In genomic region chr14:91858536-91859275, GRCh38 we compare ENCODE assay signal across 9 cellular contexts. TPM values are rescaled to one million over a fixed set of nuclear protein-coding genes. Genes with fewer than 3 reads are reported as not detected.
A peak's percentile ranks its signal among the peaks of the same experiment; 100 is the strongest.
DNase-seq lines count a peak whose midpoint lies in the region; ATAC-seq, FAIRE-seq and TF ChIP-seq lines count a peak whose summit lies in the region.
"Had no signal": no experiment of that assay in that cellular context is flagged by ENCODE, and none has a peak within 500 bp of the region (broad histone marks: within the 10 kb centered on the region; RNA-seq: fewer than 3 reads in every experiment).

No MANE protein-coding gene starts in this region.

- H3K9me3 ChIP-seq in IMR-90 (ENCODE audit: control insufficient read depth, insufficient read depth, low read length) (no peaks in the 10 kb centered on the region), K562 (replicated peaks; ENCODE audit: control insufficient read depth, insufficient read depth, low read depth, low read length) (no peaks in the 10 kb centered on the region)

- no peak overlapping the region for H4K91ac ChIP-seq in IMR-90 (ENCODE audit: insufficient read depth, low read depth, low read length)

- H3K4me1 ChIP-seq in IMR-90 (ENCODE audit: control insufficient read depth, insufficient read depth, low read length) = 0 out of 2 replicates have a peak, but pooled peaks cover 5% of the 10 kb centered on the region
- H3K4me1 ChIP-seq in K562 (replicated peaks in 1 of 2; ENCODE audit: control insufficient read depth in 2 of 2, insufficient read depth in 2 of 2, low read length in 2 of 2) = peaks cover 0 to 2% of the 10 kb centered on the region in 2 experiments; a peak in 2 of 5 replicates

- H4K5ac ChIP-seq in IMR-90 (ENCODE audit: low read depth, low read length) = no peak overlapping the region

- H3K36me3 ChIP-seq in IMR-90 (ENCODE audit: control insufficient read depth, insufficient read depth, low read length) (no peaks in the 10 kb centered on the region), K562 (ENCODE audit: control insufficient read depth, insufficient read depth, low read length) (no peaks in the 10 kb centered on the region)

- no TSS peak for BruUV-seq in IMR-90 (replicated peaks; lab: Mats Ljungman, UMichigan)
- no TSS peak for BruUV-seq in K562 (replicated peaks; lab: Mats Ljungman, UMichigan)

- H2AK5ac ChIP-seq in IMR-90 (ENCODE audit: low read depth, low read length) = no peak overlapping the region

- H3K4me3 ChIP-seq in IMR-90 (ENCODE audit: insufficient read depth, low read depth, low read length) (no peak overlapping the region), K562 (no peak overlapping the region)

- H4K20me1 ChIP-seq in IMR-90 (ENCODE audit: insufficient read depth, low read length) (no peaks in the 10 kb centered on the region; the same call in 1 of the 2 replicates), K562 (replicated peaks; ENCODE audit: control insufficient read depth, insufficient read depth, low read length) (no peaks in the 10 kb centered on the region)

- 0 out of 4 replicates have a peak overlapping the region, but pooled peaks of 1 of the 2 experiments have one; percentile 4 for H4K8ac ChIP-seq in IMR-90 (ENCODE audit: low read depth in 2 of 2, low read length in 2 of 2)

- intact Hi-C loops in IMR-90 (cut with micrococcal nuclease) = no loop called here
- intact Hi-C loops in K562 (cut with micrococcal nuclease) = loop anchor here (2.0 kb wide), 1 partner anchor 208 kb away; no protein-coding TSS in a partner anchor
- intact Hi-C loops in sciatic nerve (cut with DNase I) = no loop called here

- dilution Hi-C loops in IMR-90 (cut with HindIII; ENCODE audit: low sequenced_read_pairs, unreplicated experiment) = no loop called here

- TF ChIP-seq RAD21 in IMR-90 (IDR thresholded peaks at IDR 0.05; ENCODE audit: low read length) (no peak; the same call in 1 of the 2 replicates), K562 (CRISPR knock-in tag; conservative IDR thresholded peaks at IDR 0.05 in 1 of 2, IDR thresholded peaks at IDR 0.05 in 1 of 2) (peak; percentile 63 to 80)

- POLR2A ChIA-PET in IMR-90 (lab: Charles Lee; ENCODE audit: unreplicated experiment) (no interaction called here), K562 (lab: Yijun Ruan, JAX) (no interaction called here), HEK293T (lab: Yijun Ruan, JAX) (interaction anchor here (0.8 kb wide), 1 partner anchor 13 kb away, joined by 3 read pairs; no protein-coding TSS in a partner anchor)

- H2BK120ac ChIP-seq in IMR-90 (ENCODE audit: low read depth, low read length) = no peak overlapping the region

- H3K9ac ChIP-seq in IMR-90 (ENCODE audit: low read depth, low read length) = no peak overlapping the region
- H3K9ac ChIP-seq in K562 (ENCODE audit: insufficient read depth in 1 of 2, low read depth in 2 of 2, low read length in 2 of 2) = no peak overlapping the region

- H2BK15ac ChIP-seq in IMR-90 (ENCODE audit: low read depth, low read length) = no peak overlapping the region

- H3K14ac ChIP-seq in IMR-90 (replicated peaks; ENCODE audit: low read depth, low read length) = no peak overlapping the region

- no peak overlapping the region for H2BK5ac ChIP-seq in IMR-90 (ENCODE audit: low read depth, low read length, poor library complexity, severe bottlenecking)

- H3K18ac ChIP-seq in IMR-90 (ENCODE audit: low read depth, low read length) = no peak overlapping the region

- FAIRE-seq in K562 (lab: Jason Lieb, UNC) = peak; percentile 84
- FAIRE-seq: keratinocyte had no signal

- TF ChIP-seq EP300 in K562 (IDR thresholded peaks at IDR 0.05; ENCODE audit: low read length) = no peak

- H3K4ac ChIP-seq in IMR-90 (ENCODE audit: low read depth, low read length) = no peak overlapping the region

- H3K79me1 ChIP-seq in IMR-90 (ENCODE audit: low read depth in 1 of 2, low read length in 2 of 2) = no peaks in the 10 kb centered on the region

- ATAC-seq in GM19467 (IDR thresholded peaks at IDR 0.05; ENCODE audit: unreplicated experiment) (peak; percentile 58), IMR-90 (ENCODE audit: low read depth) (peak; percentile 81), K562 (peak; percentile 90), sciatic nerve (peak; percentile 79)

- no peak overlapping the region for H2BK20ac ChIP-seq in IMR-90 (ENCODE audit: low read depth, low read length)

- CTCF ChIA-PET in IMR-90 (lab: Yijun Ruan, JAX) = interaction anchor here (0.9 kb wide), 1 partner anchor 10 kb away, joined by 3 read pairs; no protein-coding TSS in a partner anchor
- CTCF ChIA-PET in K562 (lab: Yijun Ruan, JAX; ENCODE audit: low intra/inter-chr PET ratio) = interaction anchor here (0.6 kb wide), 1 partner anchor 181 kb away, joined by 3 read pairs; no protein-coding TSS in a partner anchor
- CTCF ChIA-PET in HEK293T (lab: Yijun Ruan, JAX) = interaction anchor here (0.6 to 1.1 kb wide), 4 partner anchors 8 to 111 kb away, joined by 3 to 4 read pairs (median 4); partner anchors contain the start of gene TC2N

- H3K56ac ChIP-seq in IMR-90 (ENCODE audit: extremely low read depth, insufficient read depth, low read length) = no peak overlapping the region

- TF ChIP-seq CTCF in IMR-90 (conservative IDR thresholded peaks at IDR 0.05; ENCODE audit: low read depth, low read length) (0 out of 2 replicates have a peak, but pooled peaks have one; percentile 12), K562 (IDR thresholded peaks at IDR 0.05 in 2 of 3, conservative IDR thresholded peaks at IDR 0.05 in 1 of 3; ENCODE audit: insufficient read depth in 2 of 3, low read depth in 1 of 3, low read length in 3 of 3) (peak; percentile 47 to 64 (median 51); a peak in 5 of 6 replicates)

- H3K27ac ChIP-seq in IMR-90 (ENCODE audit: insufficient read depth, low read length) = no peak overlapping the region
- H3K27ac ChIP-seq in K562 (ENCODE audit: extremely low read depth, low read depth, low read length) = no peak overlapping the region

- H3K4me2 ChIP-seq in IMR-90 (ENCODE audit: low read depth, low read length) (peak overlapping the region; percentile 19), K562 (ENCODE audit: insufficient read depth, low read length) (no peak overlapping the region)

- H3K79me2 ChIP-seq in K562 (ENCODE audit: control insufficient read depth, insufficient read depth, low read length) = no peaks in the 10 kb centered on the region

- H3K9me1 ChIP-seq in IMR-90 (ENCODE audit: insufficient read depth, low read length) (0 out of 2 replicates have a peak, but pooled peaks cover 2% of the 10 kb centered on the region), K562 (ENCODE audit: control insufficient read depth, insufficient read depth, low read length) (no peaks in the 10 kb centered on the region)

- 0% methylated on average over 1 of the region's 8 CpGs; no CpG with 5 or more reads in 1 of the 2 experiments for WGBS in IMR-90 (ENCODE audit: extremely low coverage in 2 of 2, insufficient read length in 1 of 2), 2 experiments
- 1% methylated on average over 7 of the region's 8 CpGs for WGBS in K562 (ENCODE audit: insufficient coverage, low coverage, missing lambda C conversion rate)

- H3K23ac ChIP-seq in IMR-90 (ENCODE audit: low read depth, low read length) = no peak overlapping the region

- in situ Hi-C loops in IMR-90 (cut with MboI; ENCODE audit: low sequenced_read_pairs) (no loop called here), K562 (cut with MboI) (no loop called here)

- H3K27me3 ChIP-seq in IMR-90 (ENCODE audit: control insufficient read depth, insufficient read depth, low read length) (no peaks in the 10 kb centered on the region), K562 (ENCODE audit: control insufficient read depth in 2 of 2, insufficient read depth in 2 of 2, low read length in 2 of 2) (no peaks in the 10 kb centered on the region)

- peak; percentile 52 for DNase-seq in DMS53 treated with DMSO at 0.1 percent for 48 hours (lab: John Stamatoyannopoulos, UW; ENCODE audit: unreplicated experiment)
- DNase-seq in IMR-90 = peak; percentile 66
- peak; percentile 18 to 56 (median 32) for DNase-seq in K562 (ENCODE audit: extremely low read depth in 1 of 4, low spot score in 3 of 4)
- no peak for DNase-seq in sciatic nerve (ENCODE audit: low spot score)
- DNase-seq in HEK293T (ENCODE audit: extremely low spot score) = no peak
- no peak for DNase-seq in stimulated activated CD4-positive, alpha-beta T cell treated with anti-CD3 and anti-CD28 coated beads, Interleukin-2, amount 100 ng/mL, for 48 hours
- DNase-seq in globus pallidus (ENCODE audit: low spot score) = no peak

- no peak for TF ChIP-seq POLR2A in IMR-90 (IDR thresholded peaks at IDR 0.05; ENCODE audit: low read depth, low read length)
- TF ChIP-seq POLR2A in K562 (conservative IDR thresholded peaks at IDR 0.05) = no peak

- H2AFZ ChIP-seq in IMR-90 (replicated peaks; ENCODE audit: low read length, poor library complexity) = no peak overlapping the region
- peak overlapping the region; percentile 65; the same call in 1 of the 2 replicates for H2AFZ ChIP-seq in K562 (ENCODE audit: low read depth, low read length)

- no peak overlapping the region for H2AK9ac ChIP-seq in IMR-90 (replicated peaks; ENCODE audit: low read depth, low read length, poor library complexity)

TF ChIP-seq in IMR-90, 13 proteins besides CTCF, POLR2A, EP300 and RAD21 (continues in another document):
- TF ChIP-seq CHD1 (IDR thresholded peaks at IDR 0.05; ENCODE audit: low read depth, low read length) = no peak

TF ChIP-seq in HEK293T, 16 proteins besides CTCF, POLR2A, EP300 and RAD21 (continues in another document):
- no peak for TF ChIP-seq FOXK2 (IDR thresholded peaks at IDR 0.05)

RNA-seq across cellular contexts. Expression of gene TC2N, which starts 8.6 kb away (rescaled TPM):
- under 0.01 and 0.18 TPM in 2 replicates for total RNA-seq in IMR-90 (2012; rRNA removed)
- polyA plus RNA-seq in IMR-90 (2012; rRNA removed) = 0.03 and 0.04 TPM in 2 replicates
- not detected in 2 replicates for polyA plus RNA-seq in IMR-90 (2012; cell fraction: cytosol; rRNA removed)
- 0.08 TPM in 1 of 2 replicates, not detected in the other for polyA plus RNA-seq in IMR-90 (2012; cell fraction: nucleus; rRNA removed; ENCODE audit: low replicate concordance)
- 2.4 and 7.4 TPM in 2 replicates for total RNA-seq in K562 (2011; cell fraction: chromatin; rRNA removed; ENCODE audit: low replicate concordance)
- 1.1 and 1.2 TPM in 2 replicates for total RNA-seq in K562 (2011; cell fraction: nucleolus; rRNA removed)
- 2.0 and 2.5 TPM in 2 replicates for total RNA-seq in K562 (2011; cell fraction: nucleoplasm; rRNA removed)
- total RNA-seq in K562 (2014; rRNA removed) = 4.9 and 5.3 TPM in 2 replicates
- 10.1 and 11.5 TPM in 2 replicates for total RNA-seq in K562 (2014; rRNA removed; fragmentation: Illumina TruSeq; extraction: Trizol)
- total RNA-seq in K562 (2015; rRNA removed; fragmentation: Illumina TruSeq; extraction: Trizol) = 11.4 and 12.5 TPM in 2 replicates
- total RNA-seq in K562 (2021) = 8.4 and 9.5 TPM in 2 replicates
- 3.0 and 4.0 TPM in 2 replicates for polyA plus RNA-seq in K562 (2011; rRNA removed)
- polyA plus RNA-seq in K562 (2011; cell fraction: cytosol; rRNA removed) = 0.51 and 1.6 TPM in 2 replicates
- polyA plus RNA-seq in K562 (2011; cell fraction: nucleus; rRNA removed) = 1.4 and 3.1 TPM in 2 replicates
- polyA plus RNA-seq in K562 (2012) = 7.8 and 8.5 TPM in 2 replicates
- 8.0 and 10.4 TPM in 2 replicates for polyA plus RNA-seq in K562 (2014; fragmentation: Illumina TruSeq; extraction: Trizol)
- 1 to 10 TPM; 2.0 to 2.8 TPM for polyA plus RNA-seq in K562 (2014; fragmentation: Nextera tagmentation; extraction: Ambion mirVana)
- polyA plus RNA-seq in K562 (2014; rRNA removed) = 5.2 and 7.3 TPM in 2 replicates
- polyA minus RNA-seq in K562 (2011; rRNA and poly(A)+ RNA removed) = 2.9 and 6.6 TPM in 2 replicates
- polyA minus RNA-seq in K562 (2011; cell fraction: cytosol; rRNA and poly(A)+ RNA removed) = 1.1 and 2.5 TPM in 2 replicates
- polyA minus RNA-seq in K562 (2011; cell fraction: nucleus; rRNA and poly(A)+ RNA removed) = 1.2 and 3.8 TPM in 2 replicates
- 13.2 TPM for total RNA-seq in sciatic nerve

Comparison
In these comparisons a context has a peak if more than half of its experiments do, and no peak if none do; other contexts are left out.
1. DNase-seq: peak in DMS53 treated with DMSO at 0.1 percent for 48 hours (single experiment), IMR-90 (single experiment) and K562 (4 of 4); none in sciatic nerve (single experiment), HEK293T (single experiment), stimulated activated CD4-positive, alpha-beta T cell treated with anti-CD3 and anti-CD28 coated beads, Interleukin-2, amount 100 ng/mL, for 48 hours (0 of 2) and globus pallidus (single experiment).
2. Peak in every context shown above with its lines, with median percentiles within 50 percentile points of each other: ATAC-seq.